Comparison of ENCODE assay signal across 1 cellular context in the genomic region with DNA sequence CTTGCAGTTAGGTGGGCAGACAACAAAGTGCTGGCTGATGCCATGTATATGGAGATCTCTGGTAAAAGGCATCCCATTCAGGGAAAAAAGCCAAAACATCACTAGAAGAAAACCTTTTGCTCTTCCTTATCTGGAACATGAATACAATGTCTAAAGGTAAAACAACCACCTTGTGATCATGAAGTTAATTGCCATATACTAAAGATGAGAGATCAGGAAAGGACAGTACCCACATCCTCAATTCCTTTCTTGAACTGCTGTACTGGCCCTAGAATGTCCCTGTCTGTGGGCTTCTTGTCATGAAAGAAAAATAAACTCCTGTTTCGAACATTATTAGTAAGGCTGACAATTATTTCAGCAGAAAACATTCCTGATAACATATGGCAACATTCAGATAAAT.
TF ChIP-seq lines count a peak whose summit lies in the region.

No MANE protein-coding gene starts in this region.

TF ChIP-seq in GM12878, 131 proteins besides CTCF, POLR2A, EP300 and RAD21:
- TF ChIP-seq, protein P1, sequence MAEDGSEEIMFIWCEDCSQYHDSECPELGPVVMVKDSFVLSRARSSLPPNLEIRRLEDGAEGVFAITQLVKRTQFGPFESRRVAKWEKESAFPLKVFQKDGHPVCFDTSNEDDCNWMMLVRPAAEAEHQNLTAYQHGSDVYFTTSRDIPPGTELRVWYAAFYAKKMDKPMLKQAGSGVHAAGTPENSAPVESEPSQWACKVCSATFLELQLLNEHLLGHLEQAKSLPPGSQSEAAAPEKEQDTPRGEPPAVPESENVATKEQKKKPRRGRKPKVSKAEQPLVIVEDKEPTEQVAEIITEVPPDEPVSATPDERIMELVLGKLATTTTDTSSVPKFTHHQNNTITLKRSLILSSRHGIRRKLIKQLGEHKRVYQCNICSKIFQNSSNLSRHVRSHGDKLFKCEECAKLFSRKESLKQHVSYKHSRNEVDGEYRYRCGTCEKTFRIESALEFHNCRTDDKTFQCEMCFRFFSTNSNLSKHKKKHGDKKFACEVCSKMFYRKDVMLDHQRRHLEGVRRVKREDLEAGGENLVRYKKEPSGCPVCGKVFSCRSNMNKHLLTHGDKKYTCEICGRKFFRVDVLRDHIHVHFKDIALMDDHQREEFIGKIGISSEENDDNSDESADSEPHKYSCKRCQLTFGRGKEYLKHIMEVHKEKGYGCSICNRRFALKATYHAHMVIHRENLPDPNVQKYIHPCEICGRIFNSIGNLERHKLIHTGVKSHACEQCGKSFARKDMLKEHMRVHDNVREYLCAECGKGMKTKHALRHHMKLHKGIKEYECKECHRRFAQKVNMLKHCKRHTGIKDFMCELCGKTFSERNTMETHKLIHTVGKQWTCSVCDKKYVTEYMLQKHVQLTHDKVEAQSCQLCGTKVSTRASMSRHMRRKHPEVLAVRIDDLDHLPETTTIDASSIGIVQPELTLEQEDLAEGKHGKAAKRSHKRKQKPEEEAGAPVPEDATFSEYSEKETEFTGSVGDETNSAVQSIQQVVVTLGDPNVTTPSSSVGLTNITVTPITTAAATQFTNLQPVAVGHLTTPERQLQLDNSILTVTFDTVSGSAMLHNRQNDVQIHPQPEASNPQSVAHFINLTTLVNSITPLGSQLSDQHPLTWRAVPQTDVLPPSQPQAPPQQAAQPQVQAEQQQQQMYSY (CRISPR knock-in tag; IDR thresholded peaks at IDR 0.05), result no peak
- TF ChIP-seq, protein P2, sequence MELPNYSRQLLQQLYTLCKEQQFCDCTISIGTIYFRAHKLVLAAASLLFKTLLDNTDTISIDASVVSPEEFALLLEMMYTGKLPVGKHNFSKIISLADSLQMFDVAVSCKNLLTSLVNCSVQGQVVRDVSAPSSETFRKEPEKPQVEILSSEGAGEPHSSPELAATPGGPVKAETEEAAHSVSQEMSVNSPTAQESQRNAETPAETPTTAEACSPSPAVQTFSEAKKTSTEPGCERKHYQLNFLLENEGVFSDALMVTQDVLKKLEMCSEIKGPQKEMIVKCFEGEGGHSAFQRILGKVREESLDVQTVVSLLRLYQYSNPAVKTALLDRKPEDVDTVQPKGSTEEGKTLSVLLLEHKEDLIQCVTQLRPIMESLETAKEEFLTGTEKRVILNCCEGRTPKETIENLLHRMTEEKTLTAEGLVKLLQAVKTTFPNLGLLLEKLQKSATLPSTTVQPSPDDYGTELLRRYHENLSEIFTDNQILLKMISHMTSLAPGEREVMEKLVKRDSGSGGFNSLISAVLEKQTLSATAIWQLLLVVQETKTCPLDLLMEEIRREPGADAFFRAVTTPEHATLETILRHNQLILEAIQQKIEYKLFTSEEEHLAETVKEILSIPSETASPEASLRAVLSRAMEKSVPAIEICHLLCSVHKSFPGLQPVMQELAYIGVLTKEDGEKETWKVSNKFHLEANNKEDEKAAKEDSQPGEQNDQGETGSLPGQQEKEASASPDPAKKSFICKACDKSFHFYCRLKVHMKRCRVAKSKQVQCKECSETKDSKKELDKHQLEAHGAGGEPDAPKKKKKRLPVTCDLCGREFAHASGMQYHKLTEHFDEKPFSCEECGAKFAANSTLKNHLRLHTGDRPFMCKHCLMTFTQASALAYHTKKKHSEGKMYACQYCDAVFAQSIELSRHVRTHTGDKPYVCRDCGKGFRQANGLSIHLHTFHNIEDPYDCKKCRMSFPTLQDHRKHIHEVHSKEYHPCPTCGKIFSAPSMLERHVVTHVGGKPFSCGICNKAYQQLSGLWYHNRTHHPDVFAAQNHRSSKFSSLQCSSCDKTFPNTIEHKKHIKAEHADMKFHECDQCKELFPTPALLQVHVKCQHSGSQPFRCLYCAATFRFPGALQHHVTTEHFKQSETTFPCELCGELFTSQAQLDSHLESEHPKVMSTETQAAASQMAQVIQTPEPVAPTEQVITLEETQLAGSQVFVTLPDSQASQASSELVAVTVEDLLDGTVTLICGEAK (IDR thresholded peaks at IDR 0.05; ENCODE audit: borderline replicate concordance), result no peak
- TF ChIP-seq CBFB (IDR thresholded peaks at IDR 0.05; ENCODE audit: low read depth) (no peak), ZNF24 (IDR thresholded peaks at IDR 0.05) (no peak), ASH2L (IDR thresholded peaks at IDR 0.05; ENCODE audit: borderline replicate concordance, low read depth) (no peak), STAT1 (conservative IDR thresholded peaks at IDR 0.05) (no peak), POU2F2 (IDR thresholded peaks at IDR 0.05; ENCODE audit: borderline replicate concordance, low read depth, low read length) (no peak), SP1 (IDR thresholded peaks at IDR 0.05; ENCODE audit: low read depth, low read length) (no peak)
- TF ChIP-seq, protein P3, sequence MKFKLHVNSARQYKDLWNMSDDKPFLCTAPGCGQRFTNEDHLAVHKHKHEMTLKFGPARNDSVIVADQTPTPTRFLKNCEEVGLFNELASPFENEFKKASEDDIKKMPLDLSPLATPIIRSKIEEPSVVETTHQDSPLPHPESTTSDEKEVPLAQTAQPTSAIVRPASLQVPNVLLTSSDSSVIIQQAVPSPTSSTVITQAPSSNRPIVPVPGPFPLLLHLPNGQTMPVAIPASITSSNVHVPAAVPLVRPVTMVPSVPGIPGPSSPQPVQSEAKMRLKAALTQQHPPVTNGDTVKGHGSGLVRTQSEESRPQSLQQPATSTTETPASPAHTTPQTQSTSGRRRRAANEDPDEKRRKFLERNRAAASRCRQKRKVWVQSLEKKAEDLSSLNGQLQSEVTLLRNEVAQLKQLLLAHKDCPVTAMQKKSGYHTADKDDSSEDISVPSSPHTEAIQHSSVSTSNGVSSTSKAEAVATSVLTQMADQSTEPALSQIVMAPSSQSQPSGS (IDR thresholded peaks at IDR 0.05; ENCODE audit: low read length), result no peak
- TF ChIP-seq, protein P4, sequence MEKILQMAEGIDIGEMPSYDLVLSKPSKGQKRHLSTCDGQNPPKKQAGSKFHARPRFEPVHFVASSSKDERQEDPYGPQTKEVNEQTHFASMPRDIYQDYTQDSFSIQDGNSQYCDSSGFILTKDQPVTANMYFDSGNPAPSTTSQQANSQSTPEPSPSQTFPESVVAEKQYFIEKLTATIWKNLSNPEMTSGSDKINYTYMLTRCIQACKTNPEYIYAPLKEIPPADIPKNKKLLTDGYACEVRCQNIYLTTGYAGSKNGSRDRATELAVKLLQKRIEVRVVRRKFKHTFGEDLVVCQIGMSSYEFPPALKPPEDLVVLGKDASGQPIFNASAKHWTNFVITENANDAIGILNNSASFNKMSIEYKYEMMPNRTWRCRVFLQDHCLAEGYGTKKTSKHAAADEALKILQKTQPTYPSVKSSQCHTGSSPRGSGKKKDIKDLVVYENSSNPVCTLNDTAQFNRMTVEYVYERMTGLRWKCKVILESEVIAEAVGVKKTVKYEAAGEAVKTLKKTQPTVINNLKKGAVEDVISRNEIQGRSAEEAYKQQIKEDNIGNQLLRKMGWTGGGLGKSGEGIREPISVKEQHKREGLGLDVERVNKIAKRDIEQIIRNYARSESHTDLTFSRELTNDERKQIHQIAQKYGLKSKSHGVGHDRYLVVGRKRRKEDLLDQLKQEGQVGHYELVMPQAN (conservative IDR thresholded peaks at IDR 0.05), result no peak
- TF ChIP-seq, protein P5, sequence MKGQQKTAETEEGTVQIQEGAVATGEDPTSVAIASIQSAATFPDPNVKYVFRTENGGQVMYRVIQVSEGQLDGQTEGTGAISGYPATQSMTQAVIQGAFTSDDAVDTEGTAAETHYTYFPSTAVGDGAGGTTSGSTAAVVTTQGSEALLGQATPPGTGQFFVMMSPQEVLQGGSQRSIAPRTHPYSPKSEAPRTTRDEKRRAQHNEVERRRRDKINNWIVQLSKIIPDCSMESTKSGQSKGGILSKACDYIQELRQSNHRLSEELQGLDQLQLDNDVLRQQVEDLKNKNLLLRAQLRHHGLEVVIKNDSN (IDR thresholded peaks at IDR 0.05; ENCODE audit: borderline replicate concordance, extremely low read length, insufficient read depth, low read depth, low read length), result no peak
- TF ChIP-seq, protein P6, sequence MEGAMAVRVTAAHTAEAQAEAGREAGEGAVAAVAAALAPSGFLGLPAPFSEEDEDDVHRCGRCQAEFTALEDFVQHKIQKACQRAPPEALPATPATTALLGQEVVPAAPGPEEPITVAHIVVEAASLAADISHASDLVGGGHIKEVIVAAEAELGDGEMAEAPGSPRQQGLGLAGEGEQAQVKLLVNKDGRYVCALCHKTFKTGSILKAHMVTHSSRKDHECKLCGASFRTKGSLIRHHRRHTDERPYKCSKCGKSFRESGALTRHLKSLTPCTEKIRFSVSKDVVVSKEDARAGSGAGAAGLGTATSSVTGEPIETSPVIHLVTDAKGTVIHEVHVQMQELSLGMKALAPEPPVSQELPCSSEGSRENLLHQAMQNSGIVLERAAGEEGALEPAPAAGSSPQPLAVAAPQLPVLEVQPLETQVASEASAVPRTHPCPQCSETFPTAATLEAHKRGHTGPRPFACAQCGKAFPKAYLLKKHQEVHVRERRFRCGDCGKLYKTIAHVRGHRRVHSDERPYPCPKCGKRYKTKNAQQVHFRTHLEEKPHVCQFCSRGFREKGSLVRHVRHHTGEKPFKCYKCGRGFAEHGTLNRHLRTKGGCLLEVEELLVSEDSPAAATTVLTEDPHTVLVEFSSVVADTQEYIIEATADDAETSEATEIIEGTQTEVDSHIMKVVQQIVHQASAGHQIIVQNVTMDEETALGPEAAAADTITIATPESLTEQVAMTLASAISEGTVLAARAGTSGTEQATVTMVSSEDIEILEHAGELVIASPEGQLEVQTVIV (IDR thresholded peaks at IDR 0.05; ENCODE audit: borderline replicate concordance, partially characterized antibody), result no peak
- TF ChIP-seq, protein P7, sequence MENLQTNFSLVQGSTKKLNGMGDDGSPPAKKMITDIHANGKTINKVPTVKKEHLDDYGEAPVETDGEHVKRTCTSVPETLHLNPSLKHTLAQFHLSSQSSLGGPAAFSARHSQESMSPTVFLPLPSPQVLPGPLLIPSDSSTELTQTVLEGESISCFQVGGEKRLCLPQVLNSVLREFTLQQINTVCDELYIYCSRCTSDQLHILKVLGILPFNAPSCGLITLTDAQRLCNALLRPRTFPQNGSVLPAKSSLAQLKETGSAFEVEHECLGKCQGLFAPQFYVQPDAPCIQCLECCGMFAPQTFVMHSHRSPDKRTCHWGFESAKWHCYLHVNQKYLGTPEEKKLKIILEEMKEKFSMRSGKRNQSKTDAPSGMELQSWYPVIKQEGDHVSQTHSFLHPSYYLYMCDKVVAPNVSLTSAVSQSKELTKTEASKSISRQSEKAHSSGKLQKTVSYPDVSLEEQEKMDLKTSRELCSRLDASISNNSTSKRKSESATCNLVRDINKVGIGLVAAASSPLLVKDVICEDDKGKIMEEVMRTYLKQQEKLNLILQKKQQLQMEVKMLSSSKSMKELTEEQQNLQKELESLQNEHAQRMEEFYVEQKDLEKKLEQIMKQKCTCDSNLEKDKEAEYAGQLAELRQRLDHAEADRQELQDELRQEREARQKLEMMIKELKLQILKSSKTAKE (IDR thresholded peaks at IDR 0.05; ENCODE audit: low read depth, poor library complexity, severe bottlenecking), result no peak
- TF ChIP-seq, protein P8, sequence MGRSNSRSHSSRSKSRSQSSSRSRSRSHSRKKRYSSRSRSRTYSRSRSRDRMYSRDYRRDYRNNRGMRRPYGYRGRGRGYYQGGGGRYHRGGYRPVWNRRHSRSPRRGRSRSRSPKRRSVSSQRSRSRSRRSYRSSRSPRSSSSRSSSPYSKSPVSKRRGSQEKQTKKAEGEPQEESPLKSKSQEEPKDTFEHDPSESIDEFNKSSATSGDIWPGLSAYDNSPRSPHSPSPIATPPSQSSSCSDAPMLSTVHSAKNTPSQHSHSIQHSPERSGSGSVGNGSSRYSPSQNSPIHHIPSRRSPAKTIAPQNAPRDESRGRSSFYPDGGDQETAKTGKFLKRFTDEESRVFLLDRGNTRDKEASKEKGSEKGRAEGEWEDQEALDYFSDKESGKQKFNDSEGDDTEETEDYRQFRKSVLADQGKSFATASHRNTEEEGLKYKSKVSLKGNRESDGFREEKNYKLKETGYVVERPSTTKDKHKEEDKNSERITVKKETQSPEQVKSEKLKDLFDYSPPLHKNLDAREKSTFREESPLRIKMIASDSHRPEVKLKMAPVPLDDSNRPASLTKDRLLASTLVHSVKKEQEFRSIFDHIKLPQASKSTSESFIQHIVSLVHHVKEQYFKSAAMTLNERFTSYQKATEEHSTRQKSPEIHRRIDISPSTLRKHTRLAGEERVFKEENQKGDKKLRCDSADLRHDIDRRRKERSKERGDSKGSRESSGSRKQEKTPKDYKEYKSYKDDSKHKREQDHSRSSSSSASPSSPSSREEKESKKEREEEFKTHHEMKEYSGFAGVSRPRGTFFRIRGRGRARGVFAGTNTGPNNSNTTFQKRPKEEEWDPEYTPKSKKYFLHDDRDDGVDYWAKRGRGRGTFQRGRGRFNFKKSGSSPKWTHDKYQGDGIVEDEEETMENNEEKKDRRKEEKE (IDR thresholded peaks at IDR 0.05), result no peak
TF ChIP-seq in GM12878: peak in this region for 0.
